22 cellular contexts compared by ENCODE assay signal in genomic region chr5:65630981-65631380, GRCh38. TPM values are rescaled to one million over a fixed set of nuclear protein-coding genes. Genes with fewer than 3 reads are reported as not detected.
DNase-seq lines count a peak whose midpoint lies in the region; ATAC-seq, FAIRE-seq and TF ChIP-seq lines count a peak whose summit lies in the region.
"Had no signal": no experiment of that assay in that cellular context is flagged by ENCODE, and none has a peak within 500 bp of the region (broad histone marks: within the 10 kb centered on the region; RNA-seq: fewer than 3 reads in every experiment).

No MANE protein-coding gene starts in this region.

- TF ChIP-seq POLR2A in H54 (IDR thresholded peaks at IDR 0.05; ENCODE audit: low read depth, low read length) = no peak

- intact Hi-C loops in left colon (cut with DNase I, micrococcal nuclease) = no loop called here

- DNase-seq in DMS53 (lab: John Stamatoyannopoulos, UW) = peak; percentile 12
- no peak for DNase-seq in DMS53 treated with DMSO at 0.1 percent for 48 hours (lab: John Stamatoyannopoulos, UW; ENCODE audit: unreplicated experiment)
- no peak for DNase-seq in D721Med (ENCODE audit: insufficient read length, low spot score)
- DNase-seq in H54 (ENCODE audit: insufficient read length, low spot score) = no peak
- no peak for DNase-seq in left colon
- DNase-seq in 8988T = no peak
- DNase-seq in GOT3 (lab: John Stamatoyannopoulos, UW) = no peak
- DNase-seq: ACHN; AML-193; BE2C; CD4-positive, alpha-beta T cell; CD8-positive, alpha-beta memory T cell; DMS79; EL; GF-D8; H7; HCEC 1CT had no signal

- ATAC-seq in left colon = peak; percentile 43
- no peak for ATAC-seq in GM18867 (IDR thresholded peaks at IDR 0.05; ENCODE audit: unreplicated experiment)
- ATAC-seq: A549, GM23338 had no signal

- TF ChIP-seq CTCF in D721Med (IDR thresholded peaks at IDR 0.05; ENCODE audit: insufficient read depth, missing control alignments) = no peak

- peak; percentile 35 for FAIRE-seq in D721Med (lab: Jason Lieb, UNC)
- FAIRE-seq in H54 (lab: Jason Lieb, UNC) = peak; percentile 84
- FAIRE-seq: GM12891, GM19239 had no signal

RNA-seq across cellular contexts. Expression of gene SHLD3, which starts 6.2 kb away (rescaled TPM):
- total RNA-seq in left colon = 1 to 10 TPM; 3.0 to 3.5 TPM

RNA-seq across cellular contexts. Expression of gene TRAPPC13, which starts 6.2 kb away (rescaled TPM):
- total RNA-seq in left colon = 10 to 100 TPM; 19.4 to 24.6 TPM

RNA-seq across cellular contexts. Expression of gene TRIM23, which starts 6.8 kb away (rescaled TPM):
- 1 to 10 TPM; 6.4 to 8.8 TPM for total RNA-seq in left colon
